Comparison of ENCODE assay signal across 1 cellular context in genomic region chr5:140708787-140709186, GRCh38.
TF ChIP-seq lines count a peak whose summit lies in the region.
"Not testable (repeated sequence)": the region's sequence is repeated elsewhere in the genome, so short reads cannot be mapped to it uniquely, and the experiment has no call there.

No MANE protein-coding gene starts in this region.

TF ChIP-seq in HepG2, 621 proteins besides CTCF, POLR2A, EP300 and RAD21:
- TF ChIP-seq CEBPG (CRISPR knock-in tag; IDR thresholded peaks at IDR 0.05) (peak; percentile 78), SAP130 (CRISPR knock-in tag; IDR thresholded peaks at IDR 0.05; ENCODE audit: low read depth) (peak; percentile 37), ZNF605 (CRISPR knock-in tag; IDR thresholded peaks at IDR 0.05) (0 out of 2 replicates have a peak, but pooled peaks have one; percentile 26), SOX6 (CRISPR knock-in tag; IDR thresholded peaks at IDR 0.05) (peak; percentile 13; the same call in 1 of the 2 replicates), PITX1 (CRISPR knock-in tag; IDR thresholded peaks at IDR 0.05) (peak; percentile 56; the same call in 1 of the 2 replicates), FOSL2 (CRISPR knock-in tag; IDR thresholded peaks at IDR 0.05) (peak; percentile 22; the same call in 1 of the 2 replicates), CEBPB (IDR thresholded peaks at IDR 0.05; ENCODE audit: borderline replicate concordance, low read depth, low read length) (peak; percentile 50; the same call in 1 of the 2 replicates), ZNF331 (CRISPR knock-in tag; IDR thresholded peaks at IDR 0.05) (0 out of 2 replicates have a peak, but pooled peaks have one; percentile 12), ZGPAT (CRISPR knock-in tag; IDR thresholded peaks at IDR 0.05) (peak; percentile 15; the same call in 1 of the 2 replicates), SALL1 (CRISPR knock-in tag; IDR thresholded peaks at IDR 0.05) (0 out of 2 replicates have a peak, but pooled peaks have one; percentile 22), ZNF460 (CRISPR knock-in tag; IDR thresholded peaks at IDR 0.05; ENCODE audit: borderline replicate concordance) (peak; percentile 83; the same call in 1 of the 2 replicates), ZMYM2 (CRISPR knock-in tag; IDR thresholded peaks at IDR 0.05) (0 out of 2 replicates have a peak, but pooled peaks have one; percentile 29)
- TF ChIP-seq SOX6 (IDR thresholded peaks at IDR 0.05), result not testable (repeated sequence)
